ENCODE assay signal across 10 cellular contexts in the genomic region with DNA sequence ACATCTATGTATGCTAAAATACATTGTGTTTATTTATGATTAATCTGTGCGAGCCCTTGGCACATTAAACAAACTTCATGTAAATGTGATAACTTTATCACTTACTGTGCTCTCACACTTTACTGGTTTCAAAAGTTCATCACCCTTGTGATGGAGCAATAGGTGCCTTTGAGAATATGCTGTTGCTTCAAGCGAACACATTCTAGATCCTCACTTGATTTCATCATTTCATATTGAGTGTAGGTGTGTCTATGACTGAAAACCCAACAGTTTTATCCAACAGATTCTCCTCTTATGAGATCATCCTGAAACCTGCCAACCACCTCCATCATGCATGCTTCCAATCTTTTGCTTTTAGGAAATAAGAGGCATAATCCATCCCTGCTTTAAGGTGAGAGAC.
"Had no signal": no experiment of that assay in that cellular context is flagged by ENCODE, and none has a peak within 500 bp of the region (broad histone marks: within the 10 kb centered on the region; RNA-seq: fewer than 3 reads in every experiment).

No MANE protein-coding gene starts in this region.

- H3K4me3 Mint-ChIP-seq: HFFc6 had no signal

- ATAC-seq: HCT116, K562 had no signal

- H3K27ac ChIP-seq: GM23248, HL-60 had no signal

- H3K27ac Mint-ChIP-seq: HFFc6 had no signal

- H3K4me3 ChIP-seq: GM23248, HAP-1, K562 had no signal

- H3K36me3 ChIP-seq: HAP-1 had no signal

- H3K9me3 ChIP-seq: HAP-1 had no signal

- DNase-seq: GM23248, GOT3, H7, HFFc6, IMR-90, KG1 had no signal

- H3K9ac ChIP-seq: GM23248 had no signal

- H3K4me1 ChIP-seq: HAP-1 had no signal
